In the genomic region with DNA sequence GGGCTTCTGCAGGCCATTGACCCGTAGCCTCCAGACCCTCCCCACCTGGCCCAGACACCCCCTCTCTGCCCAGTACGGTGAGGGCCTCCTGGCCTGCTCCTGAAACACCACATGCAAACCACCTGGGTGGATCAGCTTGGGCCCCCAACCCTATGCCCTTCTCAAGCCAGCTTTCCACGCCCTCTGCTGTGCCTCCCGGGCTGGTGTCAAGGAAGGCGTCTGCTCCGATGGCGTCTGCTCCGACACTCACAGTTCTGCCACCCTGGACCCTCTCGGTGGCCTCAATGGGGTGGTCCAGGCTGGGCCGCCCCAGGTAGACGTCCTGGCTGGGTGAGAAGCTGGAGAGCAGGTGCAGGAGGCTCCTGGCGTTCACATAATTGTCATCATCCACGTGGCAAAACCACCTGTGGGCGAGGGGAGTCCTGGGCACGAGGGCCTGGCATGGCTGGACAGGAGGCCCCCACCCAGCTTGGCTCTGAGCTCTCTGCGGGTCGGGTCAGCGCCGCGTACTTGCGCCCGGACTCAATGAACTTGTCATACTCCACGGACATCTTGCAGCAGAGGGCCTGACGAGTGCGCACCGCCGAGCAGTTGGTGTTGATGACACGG, we compare ENCODE assay signal across 11 cellular contexts. TPM values are rescaled to one million over a fixed set of nuclear protein-coding genes. Genes with fewer than 3 reads are reported as not detected.
DNase-seq lines count a peak whose midpoint lies in the region; TF ChIP-seq lines count a peak whose summit lies in the region.
"Had no signal": no experiment of that assay in that cellular context is flagged by ENCODE, and none has a peak within 500 bp of the region (broad histone marks: within the 10 kb centered on the region; RNA-seq: fewer than 3 reads in every experiment).

No MANE protein-coding gene starts in this region.

- no peak overlapping the region for H3K9ac ChIP-seq in liver (ENCODE audit: low read depth in 1 of 2, low read length in 2 of 2)

- no peak for TF ChIP-seq POLR2A in lower leg skin (IDR thresholded peaks at IDR 0.05)

- in situ Hi-C loops in astrocyte of the spinal cord (cut with HindIII; ENCODE audit: low sequenced_read_pairs): no loop called here

- peaks cover 23 to 73% (median 59%) of the 10 kb centered on the region in 4 donors for H3K4me1 ChIP-seq in liver (ENCODE audit: control insufficient read depth in 4 of 4, insufficient read depth in 4 of 4, low read length in 3 of 4)

- H3K4me1 Mint-ChIP-seq in activated CD4-positive, alpha-beta T cell treated with anti-CD3 and anti-CD28 coated beads, Interleukin-2, amount 10 ng/mL, durations not matched to agents 7 days and 5 days: peaks cover 23% of the 10 kb centered on the region

- peaks cover 4 to 11% (median 6%) of the 10 kb centered on the region in 4 donors for H3K36me3 ChIP-seq in liver (ENCODE audit: control insufficient read depth in 4 of 4, insufficient read depth in 3 of 4, low read depth in 1 of 4, low read length in 3 of 4)

- TF ChIP-seq CTCF in astrocyte of the spinal cord (IDR thresholded peaks at IDR 0.05; ENCODE audit: low read depth, low read length) (no peak), liver (IDR thresholded peaks at IDR 0.05; ENCODE audit: low read depth, low read length, missing input control) (no peak), lower leg skin (IDR thresholded peaks at IDR 0.05) (no peak)

- DNase-seq in activated CD4-positive, alpha-beta T cell treated with anti-CD3 and anti-CD28 coated beads, Interleukin-2, amount 10 ng/mL, durations not matched to agents 7 days and 5 days: no peak
- DNase-seq in activated CD4-positive, alpha-beta T cell treated with anti-CD3 and anti-CD28 coated beads for 4 hours: no peak
- DNase-seq in astrocyte of the spinal cord (ENCODE audit: low read depth, low spot score): no peak
- DNase-seq in substantia nigra (lab: John Stamatoyannopoulos, UW): no peak
- no peak for DNase-seq in HUDEP-2 (lab: John Stamatoyannopoulos, UW; ENCODE audit: unreplicated experiment in 76 of 76)
- no peak for DNase-seq in lower leg skin (ENCODE audit: low spot score in 2 of 2)
- no peak for DNase-seq in NK-92 treated with Interleukin-12 subunit alpha and Interleukin-12 subunit beta, amount 100 ng/mL, for 24 hours (lab: John Stamatoyannopoulos, UW)
- DNase-seq: C1 segment of cervical spinal cord, NCI-H1930 had no signal

- H3K27ac Mint-ChIP-seq in activated CD4-positive, alpha-beta T cell treated with anti-CD3 and anti-CD28 coated beads, Interleukin-2, amount 10 ng/mL, durations not matched to agents 7 days and 5 days: peak overlapping the region; percentile 93

- peaks cover 5% of the 10 kb centered on the region for H3K36me3 Mint-ChIP-seq in activated CD4-positive, alpha-beta T cell treated with anti-CD3 and anti-CD28 coated beads, Interleukin-2, amount 10 ng/mL, durations not matched to agents 7 days and 5 days (ENCODE audit: low read depth)

- no peaks in the 10 kb centered on the region for H3K9me3 Mint-ChIP-seq in activated CD4-positive, alpha-beta T cell treated with anti-CD3 and anti-CD28 coated beads, Interleukin-2, amount 10 ng/mL, durations not matched to agents 7 days and 5 days

- intact Hi-C loops in lower leg skin (cut with DNase I; ENCODE audit: low total_unique reads): no loop called here

- TF ChIP-seq RAD21 in liver (IDR thresholded peaks at IDR 0.05): no peak

- WGBS in liver: 86% methylated on average over 28 of the region's 28 CpGs
- WGBS in lower leg skin, 2 donors: 78 to 81% methylated on average over 28 of the region's 28 CpGs

- H3K4me3 ChIP-seq in astrocyte of the spinal cord (ENCODE audit: low read depth, low read length) (peak overlapping the region; percentile 76), liver (ENCODE audit: low read depth in 1 of 3, low read length in 3 of 3) (peak overlapping the region in 2 of 3 donors; percentile 58 to 94), lower leg skin (ENCODE audit: low read depth, poor library complexity, severe bottlenecking) (no peak overlapping the region)

- H3K27me3 ChIP-seq in liver (ENCODE audit: control insufficient read depth in 4 of 4, insufficient read depth in 4 of 4, low read length in 3 of 4): no peaks in the 10 kb centered on the region
- H3K27me3 ChIP-seq: adrenal gland had no signal

- CTCF ChIA-PET in activated CD4-positive, alpha-beta T cell treated with anti-CD3 and anti-CD28 coated beads, Interleukin-2, amount 10 ng/mL, durations not matched to agents 7 days and 5 days (lab: Charles Lee): interaction anchor here (0.5 to 2.3 kb wide), 5 partner anchors 9 to 135 kb away, joined by 3 to 14 read pairs (median 4); a partner anchor contains a TSS

- no peaks in the 10 kb centered on the region for H3K9me3 ChIP-seq in liver (ENCODE audit: control insufficient read depth in 4 of 4, low read length in 3 of 4)
- H3K9me3 ChIP-seq: adrenal gland had no signal

- POLR2A ChIA-PET in activated CD4-positive, alpha-beta T cell treated with anti-CD3 and anti-CD28 coated beads, Interleukin-2, amount 10 ng/mL, durations not matched to agents 7 days and 5 days (lab: Charles Lee): no interaction called here

- H3K4me3 Mint-ChIP-seq in activated CD4-positive, alpha-beta T cell treated with anti-CD3 and anti-CD28 coated beads, Interleukin-2, amount 10 ng/mL, durations not matched to agents 7 days and 5 days: peak overlapping the region; percentile 82

- H3K27ac ChIP-seq in liver (ENCODE audit: low read depth in 1 of 2, low read length in 2 of 2) (no peak overlapping the region), substantia nigra (ENCODE audit: low read depth, low read length, poor library complexity, severe bottlenecking) (peak overlapping the region; percentile 37)

- no peaks in the 10 kb centered on the region for H3K27me3 Mint-ChIP-seq in activated CD4-positive, alpha-beta T cell treated with anti-CD3 and anti-CD28 coated beads, Interleukin-2, amount 10 ng/mL, durations not matched to agents 7 days and 5 days

TF ChIP-seq in liver, 16 proteins besides CTCF, POLR2A, EP300 and RAD21 (continues in another document):
- TF ChIP-seq NR2F2 (IDR thresholded peaks at IDR 0.05): no peak
- no peak for TF ChIP-seq RXRA (IDR thresholded peaks at IDR 0.05)
- no peak for TF ChIP-seq JUND (IDR thresholded peaks at IDR 0.05)
- TF ChIP-seq, protein P1, sequence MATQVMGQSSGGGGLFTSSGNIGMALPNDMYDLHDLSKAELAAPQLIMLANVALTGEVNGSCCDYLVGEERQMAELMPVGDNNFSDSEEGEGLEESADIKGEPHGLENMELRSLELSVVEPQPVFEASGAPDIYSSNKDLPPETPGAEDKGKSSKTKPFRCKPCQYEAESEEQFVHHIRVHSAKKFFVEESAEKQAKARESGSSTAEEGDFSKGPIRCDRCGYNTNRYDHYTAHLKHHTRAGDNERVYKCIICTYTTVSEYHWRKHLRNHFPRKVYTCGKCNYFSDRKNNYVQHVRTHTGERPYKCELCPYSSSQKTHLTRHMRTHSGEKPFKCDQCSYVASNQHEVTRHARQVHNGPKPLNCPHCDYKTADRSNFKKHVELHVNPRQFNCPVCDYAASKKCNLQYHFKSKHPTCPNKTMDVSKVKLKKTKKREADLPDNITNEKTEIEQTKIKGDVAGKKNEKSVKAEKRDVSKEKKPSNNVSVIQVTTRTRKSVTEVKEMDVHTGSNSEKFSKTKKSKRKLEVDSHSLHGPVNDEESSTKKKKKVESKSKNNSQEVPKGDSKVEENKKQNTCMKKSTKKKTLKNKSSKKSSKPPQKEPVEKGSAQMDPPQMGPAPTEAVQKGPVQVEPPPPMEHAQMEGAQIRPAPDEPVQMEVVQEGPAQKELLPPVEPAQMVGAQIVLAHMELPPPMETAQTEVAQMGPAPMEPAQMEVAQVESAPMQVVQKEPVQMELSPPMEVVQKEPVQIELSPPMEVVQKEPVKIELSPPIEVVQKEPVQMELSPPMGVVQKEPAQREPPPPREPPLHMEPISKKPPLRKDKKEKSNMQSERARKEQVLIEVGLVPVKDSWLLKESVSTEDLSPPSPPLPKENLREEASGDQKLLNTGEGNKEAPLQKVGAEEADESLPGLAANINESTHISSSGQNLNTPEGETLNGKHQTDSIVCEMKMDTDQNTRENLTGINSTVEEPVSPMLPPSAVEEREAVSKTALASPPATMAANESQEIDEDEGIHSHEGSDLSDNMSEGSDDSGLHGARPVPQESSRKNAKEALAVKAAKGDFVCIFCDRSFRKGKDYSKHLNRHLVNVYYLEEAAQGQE (IDR thresholded peaks at IDR 0.05): no peak
- no peak for TF ChIP-seq GABPA (IDR thresholded peaks at IDR 0.05 in 1 of 2, conservative IDR thresholded peaks at IDR 0.05 in 1 of 2)
- no peak for TF ChIP-seq SP1 (IDR thresholded peaks at IDR 0.05)
- TF ChIP-seq YY1 (IDR thresholded peaks at IDR 0.05): no peak
- TF ChIP-seq HNF4G (IDR thresholded peaks at IDR 0.05): no peak
- TF ChIP-seq, protein P2, sequence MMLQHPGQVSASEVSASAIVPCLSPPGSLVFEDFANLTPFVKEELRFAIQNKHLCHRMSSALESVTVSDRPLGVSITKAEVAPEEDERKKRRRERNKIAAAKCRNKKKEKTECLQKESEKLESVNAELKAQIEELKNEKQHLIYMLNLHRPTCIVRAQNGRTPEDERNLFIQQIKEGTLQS (IDR thresholded peaks at IDR 0.05): no peak

RNA-seq across cellular contexts. Expression of a gene that starts 1.4 kb away (rescaled TPM):
- 10 to 100 TPM; 29.0 to 29.8 TPM for total RNA-seq in activated CD4-positive, alpha-beta T cell treated with anti-CD3 and anti-CD28 coated beads, Interleukin-2, amount 10 ng/mL, durations not matched to agents 7 days and 5 days
- 10 to 100 TPM; 15.0 to 23.7 TPM for total RNA-seq in liver
- polyA plus RNA-seq in liver: 10 to 100 TPM; 23.2 to 36.0 TPM
- 10 to 100 TPM; 44.8 to 83.7 (median 50.9) TPM for total RNA-seq in lower leg skin

RNA-seq across cellular contexts. Expression of a gene that starts 1.4 kb away (rescaled TPM):
- 10 to 100 TPM; 78.5 to 92.1 TPM for total RNA-seq in activated CD4-positive, alpha-beta T cell treated with anti-CD3 and anti-CD28 coated beads, Interleukin-2, amount 10 ng/mL, durations not matched to agents 7 days and 5 days
- total RNA-seq in liver (10 to 100 TPM; 59.4 to 66.3 TPM), lower leg skin (10 to 100 TPM; 57.2 to 99.3 (median 79.1) TPM)
- 10 to 100 TPM; 53.9 to 58.3 TPM for polyA plus RNA-seq in liver

RNA-seq across cellular contexts. Expression of a gene that starts 12.8 kb away (rescaled TPM):
- 100 to 1,000 TPM; 140 to 144 TPM for total RNA-seq in activated CD4-positive, alpha-beta T cell treated with anti-CD3 and anti-CD28 coated beads, Interleukin-2, amount 10 ng/mL, durations not matched to agents 7 days and 5 days
- total RNA-seq in liver: 100 to 1,000 TPM in 1 of 2 donors, 10 to 100 TPM in 1; 58.6 to 504 TPM
- 1,000 to 10,000 TPM in 1 of 2 donors, 100 to 1,000 TPM in 1; 667 to 1,190 TPM for polyA plus RNA-seq in liver
- total RNA-seq in lower leg skin: 100 to 1,000 TPM; 124 to 199 (median 149) TPM

RNA-seq across cellular contexts. Expression of a gene that starts 15.3 kb away (rescaled TPM):
- 100 to 1,000 TPM; 113 to 127 TPM for total RNA-seq in activated CD4-positive, alpha-beta T cell treated with anti-CD3 and anti-CD28 coated beads, Interleukin-2, amount 10 ng/mL, durations not matched to agents 7 days and 5 days
- 10 to 100 TPM; 40.6 to 59.5 TPM for total RNA-seq in liver
- polyA plus RNA-seq in liver: 10 to 100 TPM; 47.2 to 74.7 TPM
- 100 to 1,000 TPM in 1 of 4 donors, 10 to 100 TPM in 3; 65.8 to 113 (median 89.8) TPM for total RNA-seq in lower leg skin

RNA-seq across cellular contexts. Expression of a gene that starts 18.8 kb away (rescaled TPM):
- 10 to 100 TPM; 12.2 to 13.7 TPM for total RNA-seq in activated CD4-positive, alpha-beta T cell treated with anti-CD3 and anti-CD28 coated beads, Interleukin-2, amount 10 ng/mL, durations not matched to agents 7 days and 5 days
- total RNA-seq in liver (1 to 10 TPM; 3.1 to 6.3 TPM), lower leg skin (10 to 100 TPM in 2 of 4 donors, 1 to 10 TPM in 2; 8.2 to 16.8 (median 10.0) TPM)
- 1 to 10 TPM in 1 of 2 donors, under 1 TPM in 1; 0.63 to 3.5 TPM for polyA plus RNA-seq in liver
